In the genomic region with DNA sequence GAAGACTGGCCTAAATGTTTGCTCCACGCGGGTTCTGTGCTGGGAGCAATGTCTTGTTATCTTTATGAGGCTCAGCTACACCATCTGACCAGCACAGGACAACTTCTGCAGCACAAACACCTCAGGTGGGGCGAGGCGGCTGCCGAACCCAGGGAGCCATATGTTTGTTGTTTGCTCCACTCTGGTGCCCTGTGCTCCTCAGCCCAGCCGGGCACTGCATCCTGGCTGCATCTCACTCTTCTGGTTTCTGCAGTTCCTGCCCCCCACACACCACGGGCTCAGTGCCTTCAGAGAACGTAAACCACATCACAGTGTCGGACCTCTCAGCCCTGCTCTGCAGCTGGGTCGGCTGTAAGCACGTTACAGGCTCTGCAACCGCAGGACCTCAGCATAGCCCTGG, we compare ENCODE assay signal across 14 cellular contexts. TPM values are rescaled to one million over a fixed set of nuclear protein-coding genes. Genes with fewer than 3 reads are reported as not detected.
DNase-seq lines count a peak whose midpoint lies in the region; ATAC-seq and TF ChIP-seq lines count a peak whose summit lies in the region.
"Had no signal": no experiment of that assay in that cellular context is flagged by ENCODE, and none has a peak within 500 bp of the region (broad histone marks: within the 10 kb centered on the region; RNA-seq: fewer than 3 reads in every experiment).

No MANE protein-coding gene starts in this region.

- peak overlapping the region; percentile 83 for H3K4me2 ChIP-seq in BLaER1
- H3K4me2 ChIP-seq in DND-41 (ENCODE audit: insufficient read depth, low read length), result peak overlapping the region; percentile 55

- H4K20me1 ChIP-seq in BLaER1, result peaks cover 21% of the 10 kb centered on the region
- H4K20me1 ChIP-seq in DND-41 (ENCODE audit: insufficient read depth, low read length), result no peaks in the 10 kb centered on the region

- ATAC-seq in DND-41 (ENCODE audit: insufficient read depth, low read depth), result peak; percentile 95
- ATAC-seq in activated CD8-positive, alpha-beta memory T cell treated with anti-CD3 and anti-CD28 coated beads, Interleukin-2, amount 10 ng/mL, durations not matched to agents 7 days and 5 days, result peak; percentile 83
- ATAC-seq in lower lobe of right lung, result peak; percentile 24 to 41
- no peak for ATAC-seq in HG02623 (IDR thresholded peaks at IDR 0.05; ENCODE audit: unreplicated experiment)
- no peak for ATAC-seq in GM21360 (IDR thresholded peaks at IDR 0.05; ENCODE audit: unreplicated experiment)
- ATAC-seq: Panc1 had no signal

- CTCF ChIA-PET in activated CD8-positive, alpha-beta memory T cell treated with anti-CD3 and anti-CD28 coated beads, Interleukin-2, amount 10 ng/mL, durations not matched to agents 7 days and 5 days (lab: Charles Lee), result interaction anchor here (1.0 to 2.7 kb wide), 4 partner anchors 19 to 155 kb away, joined by 4 to 12 read pairs (median 6); no protein-coding TSS in a partner anchor

- no peak overlapping the region for H3K4me3 Mint-ChIP-seq in activated CD8-positive, alpha-beta memory T cell treated with anti-CD3 and anti-CD28 coated beads, Interleukin-2, amount 10 ng/mL, durations not matched to agents 7 days and 5 days

- DNase-seq in DND-41 (peak; percentile 94), lower lobe of right lung (no peak), NCI-H526 (lab: John Stamatoyannopoulos, UW) (no peak), NCI-H2081 treated with DMSO at 0.1 percent for 48 hours (lab: John Stamatoyannopoulos, UW) (no peak)
- DNase-seq in activated CD8-positive, alpha-beta memory T cell treated with anti-CD3 and anti-CD28 coated beads, Interleukin-2, amount 10 ng/mL, durations not matched to agents 7 days and 5 days, result peak; percentile 73
- DNase-seq: brain microvascular endothelial cell, foreskin melanocyte, NCI-H1417, NCI-H510A treated with DMSO at 0.1 percent for 48 hours, pancreas had no signal

- peaks cover 13% of the 10 kb centered on the region for H3K4me1 Mint-ChIP-seq in activated CD8-positive, alpha-beta memory T cell treated with anti-CD3 and anti-CD28 coated beads, Interleukin-2, amount 10 ng/mL, durations not matched to agents 7 days and 5 days

- TF ChIP-seq CTCF in DND-41 (IDR thresholded peaks at IDR 0.05; ENCODE audit: borderline replicate concordance, extremely low read depth, low read length, poor library complexity, severe bottlenecking), result no peak
- no peak for TF ChIP-seq CTCF in lower lobe of right lung (IDR thresholded peaks at IDR 0.05)

- no peaks in the 10 kb centered on the region for H3K9me3 ChIP-seq in BLaER1
- H3K9me3 ChIP-seq in DND-41 (ENCODE audit: insufficient read depth, low read length, severe bottlenecking), result no peaks in the 10 kb centered on the region
- H3K9me3 ChIP-seq in lower lobe of right lung, result no peaks in the 10 kb centered on the region
- H3K9me3 ChIP-seq: pancreas had no signal

- H3K27ac ChIP-seq in BLaER1, result peak overlapping the region; percentile 67
- peak overlapping the region; percentile 82 for H3K27ac ChIP-seq in DND-41 (ENCODE audit: low read length)
- H3K27ac ChIP-seq in lower lobe of right lung, result no peak overlapping the region
- H3K27ac ChIP-seq: brain microvascular endothelial cell, pancreas had no signal

- H3K9me3 Mint-ChIP-seq in activated CD8-positive, alpha-beta memory T cell treated with anti-CD3 and anti-CD28 coated beads, Interleukin-2, amount 10 ng/mL, durations not matched to agents 7 days and 5 days (ENCODE audit: low read depth), result no peaks in the 10 kb centered on the region

- peaks cover 71% of the 10 kb centered on the region for H3K4me1 ChIP-seq in BLaER1
- H3K4me1 ChIP-seq in DND-41 (ENCODE audit: insufficient read depth, low read length), result peaks cover 37% of the 10 kb centered on the region
- H3K4me1 ChIP-seq in lower lobe of right lung, result peaks cover 11% of the 10 kb centered on the region
- H3K4me1 ChIP-seq: pancreas had no signal

- peaks cover 17% of the 10 kb centered on the region for H3K36me3 ChIP-seq in BLaER1
- no peaks in the 10 kb centered on the region for H3K36me3 ChIP-seq in DND-41 (ENCODE audit: insufficient read depth, low read length)
- H3K36me3 ChIP-seq in lower lobe of right lung, result peaks cover 43% of the 10 kb centered on the region
- H3K36me3 ChIP-seq: pancreas had no signal

- H3K36me3 Mint-ChIP-seq in activated CD8-positive, alpha-beta memory T cell treated with anti-CD3 and anti-CD28 coated beads, Interleukin-2, amount 10 ng/mL, durations not matched to agents 7 days and 5 days, result no peaks in the 10 kb centered on the region

- H3K9ac ChIP-seq in BLaER1, result peak overlapping the region; percentile 1; the same call in 1 of the 2 replicates
- H3K9ac ChIP-seq in DND-41 (ENCODE audit: low read depth, low read length), result peak overlapping the region; percentile 37

- H3K79me2 ChIP-seq in DND-41 (ENCODE audit: insufficient read depth, low read length), result no peaks in the 10 kb centered on the region

- H3K27me3 Mint-ChIP-seq in activated CD8-positive, alpha-beta memory T cell treated with anti-CD3 and anti-CD28 coated beads, Interleukin-2, amount 10 ng/mL, durations not matched to agents 7 days and 5 days, result no peaks in the 10 kb centered on the region

- H3K27ac Mint-ChIP-seq in activated CD8-positive, alpha-beta memory T cell treated with anti-CD3 and anti-CD28 coated beads, Interleukin-2, amount 10 ng/mL, durations not matched to agents 7 days and 5 days, result no peak overlapping the region

- H3K27me3 ChIP-seq in BLaER1 (no peaks in the 10 kb centered on the region), DND-41 (ENCODE audit: insufficient read depth, low read length, poor library complexity) (no peaks in the 10 kb centered on the region), lower lobe of right lung (ENCODE audit: low read depth) (no peaks in the 10 kb centered on the region)
- H3K27me3 ChIP-seq: brain microvascular endothelial cell, pancreas had no signal

- H2AFZ ChIP-seq in DND-41 (ENCODE audit: low read depth, low read length), result no peak overlapping the region; the same call in 1 of the 2 replicates

- no peak overlapping the region for H3K4me3 ChIP-seq in BLaER1
- H3K4me3 ChIP-seq in DND-41 (ENCODE audit: low read depth in 1 of 2, low read length in 2 of 2), result peak overlapping the region in 1 of 2 experiments; percentile 32; a peak in 2 of 4 replicates
- no peak overlapping the region for H3K4me3 ChIP-seq in lower lobe of right lung
- H3K4me3 ChIP-seq: pancreas had no signal

- intact Hi-C loops in lower lobe of right lung (cut with DNase I), result no loop called here

RNA-seq across cellular contexts. Expression of gene MXRA7, which starts 32.4 kb away (rescaled TPM):
- total RNA-seq in activated CD8-positive, alpha-beta memory T cell treated with anti-CD3 and anti-CD28 coated beads, Interleukin-2, amount 10 ng/mL, durations not matched to agents 7 days and 5 days, result 10 to 100 TPM; 29.8 to 32.0 TPM
- total RNA-seq in lower lobe of right lung, result 105 TPM

RNA-seq across cellular contexts. Expression of gene ST6GALNAC1, which starts 34.8 kb away (rescaled TPM):
- not detected for total RNA-seq in activated CD8-positive, alpha-beta memory T cell treated with anti-CD3 and anti-CD28 coated beads, Interleukin-2, amount 10 ng/mL, durations not matched to agents 7 days and 5 days
- total RNA-seq in lower lobe of right lung, result 16.6 TPM

RNA-seq across cellular contexts. Expression of gene JMJD6, which starts 48.1 kb away (rescaled TPM):
- total RNA-seq in activated CD8-positive, alpha-beta memory T cell treated with anti-CD3 and anti-CD28 coated beads, Interleukin-2, amount 10 ng/mL, durations not matched to agents 7 days and 5 days, result 10 to 100 TPM; 60.6 to 72.8 TPM
- 29.6 TPM for total RNA-seq in lower lobe of right lung

RNA-seq across cellular contexts. Expression of gene METTL23, which starts 48.3 kb away (rescaled TPM):
- total RNA-seq in activated CD8-positive, alpha-beta memory T cell treated with anti-CD3 and anti-CD28 coated beads, Interleukin-2, amount 10 ng/mL, durations not matched to agents 7 days and 5 days, result 10 to 100 TPM; 40.3 to 42.1 TPM
- 31.6 TPM for total RNA-seq in lower lobe of right lung

RNA-seq across cellular contexts. Expression of gene SRSF2, which starts 58.8 kb away (rescaled TPM):
- total RNA-seq in activated CD8-positive, alpha-beta memory T cell treated with anti-CD3 and anti-CD28 coated beads, Interleukin-2, amount 10 ng/mL, durations not matched to agents 7 days and 5 days, result 100 to 1,000 TPM; 443 to 471 TPM
- 122 TPM for total RNA-seq in lower lobe of right lung

Comparison
In these comparisons a context has a peak if more than half of its experiments do, and no peak if none do; other contexts are left out.
1. ATAC-seq: peak in DND-41 (single experiment), activated CD8-positive, alpha-beta memory T cell treated with anti-CD3 and anti-CD28 coated beads, Interleukin-2, amount 10 ng/mL, durations not matched to agents 7 days and 5 days (single experiment) and lower lobe of right lung (2 of 2); none in HG02623 (single experiment) and GM21360 (single experiment).
2. DNase-seq: peak in DND-41 (single experiment) and activated CD8-positive, alpha-beta memory T cell treated with anti-CD3 and anti-CD28 coated beads, Interleukin-2, amount 10 ng/mL, durations not matched to agents 7 days and 5 days (single experiment); none in lower lobe of right lung (single experiment), NCI-H526 (0 of 2) and NCI-H2081 treated with DMSO at 0.1 percent for 48 hours (single experiment).
3. RNA of gene ST6GALNAC1, which starts 34.8 kb away (total RNA-seq): 16.6 TPM in lower lobe of right lung (single experiment); not detected in activated CD8-positive, alpha-beta memory T cell treated with anti-CD3 and anti-CD28 coated beads, Interleukin-2, amount 10 ng/mL, durations not matched to agents 7 days and 5 days; every median in the first group is over 10 times any median in the second.